ENCODE assay signal across 1 cellular context in genomic region chr6:30396833-30397479, GRCh38.
TF ChIP-seq lines count a peak whose summit lies in the region.

No MANE protein-coding gene starts in this region.

TF ChIP-seq in HepG2, 621 proteins besides CTCF, POLR2A, EP300 and RAD21 (continued from another document and continues in another):
- TF ChIP-seq KMT2B (CRISPR knock-in tag; IDR thresholded peaks at IDR 0.05) (no peak), MXD4 (CRISPR knock-in tag; IDR thresholded peaks at IDR 0.05) (no peak), SRF (IDR thresholded peaks at IDR 0.05; ENCODE audit: low read depth, low read length) (no peak), ZNF10 (CRISPR knock-in tag; IDR thresholded peaks at IDR 0.05; ENCODE audit: borderline replicate concordance, low read depth) (no peak), ZNF598 (CRISPR knock-in tag; IDR thresholded peaks at IDR 0.05; ENCODE audit: borderline replicate concordance) (peak; percentile 84; the same call in 1 of the 2 replicates), ESRRA (CRISPR knock-in tag; IDR thresholded peaks at IDR 0.05; ENCODE audit: low read depth) (no peak), ZNF354B (CRISPR knock-in tag; IDR thresholded peaks at IDR 0.05) (no peak), HMG20B (CRISPR knock-in tag; conservative IDR thresholded peaks at IDR 0.05) (no peak), SP2 (CRISPR knock-in tag; IDR thresholded peaks at IDR 0.05) (no peak), ZFP36 (IDR thresholded peaks at IDR 0.05; ENCODE audit: borderline replicate concordance, low read depth, low read length, partially characterized antibody) (no peak), AGO1 (IDR thresholded peaks at IDR 0.05; ENCODE audit: low read depth, low read length, poor library complexity, severe bottlenecking) (peak; percentile 36), CREM (IDR thresholded peaks at IDR 0.05) (no peak), CREM (CRISPR knock-in tag; IDR thresholded peaks at IDR 0.05) (no peak), ZNF460 (CRISPR knock-in tag; IDR thresholded peaks at IDR 0.05; ENCODE audit: borderline replicate concordance) (no peak), ZNF326 (CRISPR knock-in tag; IDR thresholded peaks at IDR 0.05; ENCODE audit: borderline replicate concordance) (no peak), SP4 (CRISPR knock-in tag; IDR thresholded peaks at IDR 0.05) (no peak), ZNF12 (CRISPR knock-in tag; IDR thresholded peaks at IDR 0.05) (no peak), SKI (IDR thresholded peaks at IDR 0.05; ENCODE audit: partially characterized antibody) (no peak), SMARCC2 (IDR thresholded peaks at IDR 0.05) (no peak), REPIN1 (CRISPR knock-in tag; IDR thresholded peaks at IDR 0.05; ENCODE audit: borderline replicate concordance, low read depth) (no peak), SNAPC4 (CRISPR knock-in tag; IDR thresholded peaks at IDR 0.05) (no peak), ZNF816 (CRISPR knock-in tag; IDR thresholded peaks at IDR 0.05; ENCODE audit: borderline replicate concordance) (no peak), ZSCAN5A (CRISPR knock-in tag; IDR thresholded peaks at IDR 0.05; ENCODE audit: borderline replicate concordance) (no peak), ZNF543 (CRISPR knock-in tag; IDR thresholded peaks at IDR 0.05) (no peak), CBX2 (IDR thresholded peaks at IDR 0.05; ENCODE audit: low read depth, low read length) (no peak), CBX2 (CRISPR knock-in tag; IDR thresholded peaks at IDR 0.05; ENCODE audit: low read depth) (no peak), ZNF878 (CRISPR knock-in tag; IDR thresholded peaks at IDR 0.05) (no peak), HOXA3 (CRISPR knock-in tag; IDR thresholded peaks at IDR 0.05) (peak; percentile 58), ZNF652 (CRISPR knock-in tag; IDR thresholded peaks at IDR 0.05; ENCODE audit: borderline replicate concordance, low read depth) (no peak), EEA1 (CRISPR knock-in tag; IDR thresholded peaks at IDR 0.05; ENCODE audit: borderline replicate concordance) (no peak), HNRNPLL (IDR thresholded peaks at IDR 0.05; ENCODE audit: low read depth, low read length, poor library complexity, severe bottlenecking) (peak; percentile 62), ZC3H13 (CRISPR knock-in tag; IDR thresholded peaks at IDR 0.05) (no peak), ATF2 (CRISPR knock-in tag; IDR thresholded peaks at IDR 0.05) (no peak), ZNF124 (CRISPR knock-in tag; IDR thresholded peaks at IDR 0.05) (no peak), GMEB1 (CRISPR knock-in tag; IDR thresholded peaks at IDR 0.05; ENCODE audit: borderline replicate concordance) (0 out of 2 replicates have a peak, but pooled peaks have one; percentile 38), PHF8 (CRISPR knock-in tag; IDR thresholded peaks at IDR 0.05) (no peak), SMARCE1 (IDR thresholded peaks at IDR 0.05; ENCODE audit: borderline replicate concordance) (no peak), ZNF614 (CRISPR knock-in tag; IDR thresholded peaks at IDR 0.05; ENCODE audit: borderline replicate concordance) (no peak), ZNF577 (CRISPR knock-in tag; IDR thresholded peaks at IDR 0.05; ENCODE audit: borderline replicate concordance, low read depth) (no peak), GATA4 (IDR thresholded peaks at IDR 0.05; ENCODE audit: borderline replicate concordance, low read depth) (no peak), ZZZ3 (CRISPR knock-in tag; IDR thresholded peaks at IDR 0.05; ENCODE audit: borderline replicate concordance) (no peak), THYN1 (CRISPR knock-in tag; IDR thresholded peaks at IDR 0.05; ENCODE audit: borderline replicate concordance, low read depth) (no peak), ZSCAN12 (CRISPR knock-in tag; IDR thresholded peaks at IDR 0.05) (no peak), KDM2A (CRISPR knock-in tag; IDR thresholded peaks at IDR 0.05; ENCODE audit: borderline replicate concordance, low read depth) (peak; percentile 78; the same call in 1 of the 2 replicates), FOXC1 (CRISPR knock-in tag; IDR thresholded peaks at IDR 0.05; ENCODE audit: borderline replicate concordance) (no peak), NFYB (CRISPR knock-in tag; IDR thresholded peaks at IDR 0.05) (no peak), DNMT3B (CRISPR knock-in tag; conservative IDR thresholded peaks at IDR 0.05) (no peak), ZNF670 (CRISPR knock-in tag; IDR thresholded peaks at IDR 0.05; ENCODE audit: borderline replicate concordance) (no peak)
- TF ChIP-seq, protein P1, sequence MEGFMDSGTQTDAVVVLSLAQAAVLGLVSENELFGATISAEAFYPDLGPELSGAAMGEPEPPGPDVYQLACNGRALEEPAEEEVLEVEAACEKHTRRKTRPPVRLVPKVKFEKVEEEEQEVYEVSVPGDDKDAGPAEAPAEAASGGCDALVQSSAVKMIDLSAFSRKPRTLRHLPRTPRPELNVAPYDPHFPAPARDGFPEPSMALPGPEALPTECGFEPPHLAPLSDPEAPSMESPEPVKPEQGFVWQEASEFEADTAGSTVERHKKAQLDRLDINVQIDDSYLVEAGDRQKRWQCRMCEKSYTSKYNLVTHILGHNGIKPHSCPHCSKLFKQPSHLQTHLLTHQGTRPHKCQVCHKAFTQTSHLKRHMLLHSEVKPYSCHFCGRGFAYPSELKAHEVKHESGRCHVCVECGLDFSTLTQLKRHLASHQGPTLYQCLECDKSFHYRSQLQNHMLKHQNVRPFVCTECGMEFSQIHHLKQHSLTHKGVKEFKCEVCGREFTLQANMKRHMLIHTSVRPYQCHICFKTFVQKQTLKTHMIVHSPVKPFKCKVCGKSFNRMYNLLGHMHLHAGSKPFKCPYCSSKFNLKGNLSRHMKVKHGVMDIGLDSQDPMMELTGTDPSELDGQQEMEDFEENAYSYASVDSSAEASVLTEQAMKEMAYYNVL (CRISPR knock-in tag; IDR thresholded peaks at IDR 0.05; ENCODE audit: borderline replicate concordance): no peak
- TF ChIP-seq, protein P2, sequence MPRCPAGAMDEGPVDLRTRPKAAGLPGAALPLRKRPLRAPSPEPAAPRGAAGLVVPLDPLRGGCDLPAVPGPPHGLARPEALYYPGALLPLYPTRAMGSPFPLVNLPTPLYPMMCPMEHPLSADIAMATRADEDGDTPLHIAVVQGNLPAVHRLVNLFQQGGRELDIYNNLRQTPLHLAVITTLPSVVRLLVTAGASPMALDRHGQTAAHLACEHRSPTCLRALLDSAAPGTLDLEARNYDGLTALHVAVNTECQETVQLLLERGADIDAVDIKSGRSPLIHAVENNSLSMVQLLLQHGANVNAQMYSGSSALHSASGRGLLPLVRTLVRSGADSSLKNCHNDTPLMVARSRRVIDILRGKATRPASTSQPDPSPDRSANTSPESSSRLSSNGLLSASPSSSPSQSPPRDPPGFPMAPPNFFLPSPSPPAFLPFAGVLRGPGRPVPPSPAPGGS (CRISPR knock-in tag; IDR thresholded peaks at IDR 0.05): peak; percentile 67; the same call in 1 of the 2 replicates
- TF ChIP-seq, protein P3, sequence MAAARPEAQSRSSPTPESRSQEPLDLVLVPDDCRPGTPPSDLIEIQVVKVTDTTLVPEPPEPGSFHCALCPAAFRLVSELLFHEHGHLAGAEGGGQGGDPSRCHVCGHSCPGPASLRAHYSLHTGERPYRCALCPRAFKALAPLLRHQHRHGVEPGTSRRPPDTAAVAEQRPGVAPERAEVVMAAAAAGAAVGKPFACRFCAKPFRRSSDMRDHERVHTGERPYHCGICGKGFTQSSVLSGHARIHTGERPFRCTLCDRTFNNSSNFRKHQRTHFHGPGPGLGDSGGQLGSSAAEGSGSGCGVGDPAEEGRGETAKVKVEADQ (CRISPR knock-in tag; IDR thresholded peaks at IDR 0.05; ENCODE audit: borderline replicate concordance): 0 out of 2 replicates have a peak, but pooled peaks have one; percentile 27
- TF ChIP-seq, protein P4, sequence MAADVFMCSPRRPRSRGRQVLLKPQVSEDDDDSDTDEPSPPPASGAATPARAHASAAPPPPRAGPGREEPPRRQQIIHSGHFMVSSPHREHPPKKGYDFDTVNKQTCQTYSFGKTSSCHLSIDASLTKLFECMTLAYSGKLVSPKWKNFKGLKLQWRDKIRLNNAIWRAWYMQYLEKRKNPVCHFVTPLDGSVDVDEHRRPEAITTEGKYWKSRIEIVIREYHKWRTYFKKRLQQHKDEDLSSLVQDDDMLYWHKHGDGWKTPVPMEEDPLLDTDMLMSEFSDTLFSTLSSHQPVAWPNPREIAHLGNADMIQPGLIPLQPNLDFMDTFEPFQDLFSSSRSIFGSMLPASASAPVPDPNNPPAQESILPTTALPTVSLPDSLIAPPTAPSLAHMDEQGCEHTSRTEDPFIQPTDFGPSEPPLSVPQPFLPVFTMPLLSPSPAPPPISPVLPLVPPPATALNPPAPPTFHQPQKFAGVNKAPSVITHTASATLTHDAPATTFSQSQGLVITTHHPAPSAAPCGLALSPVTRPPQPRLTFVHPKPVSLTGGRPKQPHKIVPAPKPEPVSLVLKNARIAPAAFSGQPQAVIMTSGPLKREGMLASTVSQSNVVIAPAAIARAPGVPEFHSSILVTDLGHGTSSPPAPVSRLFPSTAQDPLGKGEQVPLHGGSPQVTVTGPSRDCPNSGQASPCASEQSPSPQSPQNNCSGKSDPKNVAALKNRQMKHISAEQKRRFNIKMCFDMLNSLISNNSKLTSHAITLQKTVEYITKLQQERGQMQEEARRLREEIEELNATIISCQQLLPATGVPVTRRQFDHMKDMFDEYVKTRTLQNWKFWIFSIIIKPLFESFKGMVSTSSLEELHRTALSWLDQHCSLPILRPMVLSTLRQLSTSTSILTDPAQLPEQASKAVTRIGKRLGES (CRISPR knock-in tag; IDR thresholded peaks at IDR 0.05; ENCODE audit: borderline replicate concordance): no peak
- TF ChIP-seq, protein P5, sequence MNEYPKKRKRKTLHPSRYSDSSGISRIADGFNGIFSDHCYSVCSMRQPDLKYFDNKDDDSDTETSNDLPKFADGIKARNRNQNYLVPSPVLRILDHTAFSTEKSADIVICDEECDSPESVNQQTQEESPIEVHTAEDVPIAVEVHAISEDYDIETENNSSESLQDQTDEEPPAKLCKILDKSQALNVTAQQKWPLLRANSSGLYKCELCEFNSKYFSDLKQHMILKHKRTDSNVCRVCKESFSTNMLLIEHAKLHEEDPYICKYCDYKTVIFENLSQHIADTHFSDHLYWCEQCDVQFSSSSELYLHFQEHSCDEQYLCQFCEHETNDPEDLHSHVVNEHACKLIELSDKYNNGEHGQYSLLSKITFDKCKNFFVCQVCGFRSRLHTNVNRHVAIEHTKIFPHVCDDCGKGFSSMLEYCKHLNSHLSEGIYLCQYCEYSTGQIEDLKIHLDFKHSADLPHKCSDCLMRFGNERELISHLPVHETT (CRISPR knock-in tag; conservative IDR thresholded peaks at IDR 0.05): no peak
